In genomic region chr2:23400703-23401102, GRCh38 we compare ENCODE assay signal across 23 cellular contexts.
"Had no signal": no experiment of that assay in that cellular context is flagged by ENCODE, and none has a peak within 500 bp of the region (broad histone marks: within the 10 kb centered on the region; RNA-seq: fewer than 3 reads in every experiment).

No MANE protein-coding gene starts in this region.

- H3K4me3 ChIP-seq: esophagus squamous epithelium, spleen, tibial nerve had no signal

- H3K9me3 ChIP-seq: esophagus squamous epithelium, spleen, tibial nerve had no signal

- H3K27ac Mint-ChIP-seq: activated naive CD8-positive, alpha-beta T cell treated with anti-CD3 and anti-CD28 coated beads, Interleukin-2, amount 50 U/mL, for 24 hours; activated T-helper 1 cell treated with anti-CD3 and anti-CD28 coated beads, Interleukin-12 subunit alpha, Interleukin-12 subunit beta, Interleukin-2, Interleukin-4 antibody, amounts not matched to agents 30 ng/mL and 10 ng/mL and 1 ng/mL, durations not matched to agents 14 hours and 24 hours and 36 hours; nephron had no signal

- H3K9me3 Mint-ChIP-seq: activated naive CD8-positive, alpha-beta T cell treated with anti-CD3 and anti-CD28 coated beads, Interleukin-2, amount 50 U/mL, for 24 hours; activated T-helper 1 cell treated with anti-CD3 and anti-CD28 coated beads, Interleukin-12 subunit alpha, Interleukin-12 subunit beta, Interleukin-2, Interleukin-4 antibody, amounts not matched to agents 30 ng/mL and 10 ng/mL and 1 ng/mL, durations not matched to agents 14 hours and 24 hours and 36 hours; nephron had no signal

- ATAC-seq: left cardiac atrium, left ventricle myocardium superior had no signal

- DNase-seq: activated CD4-positive, alpha-beta T cell treated with anti-CD3 and anti-CD28 coated beads for 4 hours; activated CD4-positive, alpha-beta T cell treated with anti-CD3 and anti-CD28 coated beads, Interleukin-2, amount 50 U/mL, for 4 hours; activated gamma-delta T cell treated with Interleukin-2 at 50 U/mL for 16 hours; activated naive CD4-positive, alpha-beta T cell treated with anti-CD3 and anti-CD28 coated beads, Interleukin-2, amount 50 U/mL, for 16 hours; activated naive CD8-positive, alpha-beta T cell treated with anti-CD3 and anti-CD28 coated beads, Interleukin-2, amount 50 U/mL, for 24 hours; activated T-cell treated with anti-CD3 and anti-CD28 coated beads, Interleukin-2, amount 50 U/mL, for 1 hour; amygdala; central memory CD4-positive, alpha-beta T cell; dermis blood vessel endothelial cell; effector CD4-positive, alpha-beta T cell; esophagus squamous epithelium; foreskin melanocyte; left cardiac atrium; left ventricle myocardium superior; posterior cingulate gyrus; right cardiac atrium; spleen; stimulated activated naive CD4-positive, alpha-beta T cell treated with Interleukin-2 at 50 U/mL for 16 hours; T-helper 9 cell had no signal

- H3K4me3 Mint-ChIP-seq: activated naive CD8-positive, alpha-beta T cell treated with anti-CD3 and anti-CD28 coated beads, Interleukin-2, amount 50 U/mL, for 24 hours; activated T-helper 1 cell treated with anti-CD3 and anti-CD28 coated beads, Interleukin-12 subunit alpha, Interleukin-12 subunit beta, Interleukin-2, Interleukin-4 antibody, amounts not matched to agents 30 ng/mL and 10 ng/mL and 1 ng/mL, durations not matched to agents 14 hours and 24 hours and 36 hours; nephron had no signal

- H3K27me3 ChIP-seq: esophagus squamous epithelium, spleen, tibial nerve had no signal

- H3K27ac ChIP-seq: spleen, VCaP had no signal

- H3K36me3 ChIP-seq: esophagus squamous epithelium, spleen, tibial nerve had no signal
